1 cellular context compared by ENCODE assay signal in genomic region chr15:64017591-64018163, GRCh38.
TF ChIP-seq lines count a peak whose summit lies in the region.

No MANE protein-coding gene starts in this region.

TF ChIP-seq in HCT116, 20 proteins besides CTCF, POLR2A, EP300 and RAD21 (continued from another document):
- TF ChIP-seq SRF (IDR thresholded peaks at IDR 0.05; ENCODE audit: low read depth): no peak
- no peak for TF ChIP-seq POLR2AphosphoS5 (IDR thresholded peaks at IDR 0.05; ENCODE audit: low read depth, low read length)
- no peak for TF ChIP-seq REST (IDR thresholded peaks at IDR 0.05; ENCODE audit: low read depth)
